ENCODE assay signal across 1 cellular context in genomic region chr17:43368740-43369506, GRCh38.
TF ChIP-seq lines count a peak whose summit lies in the region.

No MANE protein-coding gene starts in this region.

TF ChIP-seq in A549, 52 proteins besides CTCF, POLR2A, EP300 and RAD21 (continued from another document):
- TF ChIP-seq REST (IDR thresholded peaks at IDR 0.05) (no peak), FOSL2 (IDR thresholded peaks at IDR 0.05) (no peak), FOSL2 (CRISPR knock-in tag; IDR thresholded peaks at IDR 0.05) (no peak), RNF2 (IDR thresholded peaks at IDR 0.05; ENCODE audit: borderline replicate concordance, low read depth) (0 out of 2 replicates have a peak, but pooled peaks have one; percentile 4), RFX5 (IDR thresholded peaks at IDR 0.05) (no peak), MAX (IDR thresholded peaks at IDR 0.05) (peak; percentile 86), NPAS2 (CRISPR knock-in tag; IDR thresholded peaks at IDR 0.05; ENCODE audit: borderline replicate concordance) (no peak), SREBF2 (IDR thresholded peaks at IDR 0.05) (no peak), EHMT2 (IDR thresholded peaks at IDR 0.05; ENCODE audit: low read depth) (no peak), CEBPB (IDR thresholded peaks at IDR 0.05) (no peak), HES2 (IDR thresholded peaks at IDR 0.05) (no peak), ATOH8 (CRISPR knock-in tag; IDR thresholded peaks at IDR 0.05; ENCODE audit: low read depth) (peak; percentile 52; the same call in 1 of the 2 replicates), BCL3 (IDR thresholded peaks at IDR 0.05) (peak; percentile 68; the same call in 2 of the 3 replicates), JUN (IDR thresholded peaks at IDR 0.05) (peak in 1 of 2 experiments; percentile 85; a peak in 3 of 5 replicates), HOXB5 (CRISPR knock-in tag; IDR thresholded peaks at IDR 0.05) (0 out of 2 replicates have a peak, but pooled peaks have one; percentile 75), USF2 (IDR thresholded peaks at IDR 0.05) (no peak), FOXS1 (CRISPR knock-in tag; IDR thresholded peaks at IDR 0.05) (no peak), CHD4 (IDR thresholded peaks at IDR 0.05; ENCODE audit: borderline replicate concordance) (no peak), JUNB (IDR thresholded peaks at IDR 0.05) (no peak), ELK1 (IDR thresholded peaks at IDR 0.05; ENCODE audit: low read depth, low read length) (no peak), MAFK (IDR thresholded peaks at IDR 0.05; ENCODE audit: partially characterized antibody) (no peak), CBX8 (IDR thresholded peaks at IDR 0.05) (no peak)
